16 cellular contexts compared by ENCODE assay signal in the genomic region with DNA sequence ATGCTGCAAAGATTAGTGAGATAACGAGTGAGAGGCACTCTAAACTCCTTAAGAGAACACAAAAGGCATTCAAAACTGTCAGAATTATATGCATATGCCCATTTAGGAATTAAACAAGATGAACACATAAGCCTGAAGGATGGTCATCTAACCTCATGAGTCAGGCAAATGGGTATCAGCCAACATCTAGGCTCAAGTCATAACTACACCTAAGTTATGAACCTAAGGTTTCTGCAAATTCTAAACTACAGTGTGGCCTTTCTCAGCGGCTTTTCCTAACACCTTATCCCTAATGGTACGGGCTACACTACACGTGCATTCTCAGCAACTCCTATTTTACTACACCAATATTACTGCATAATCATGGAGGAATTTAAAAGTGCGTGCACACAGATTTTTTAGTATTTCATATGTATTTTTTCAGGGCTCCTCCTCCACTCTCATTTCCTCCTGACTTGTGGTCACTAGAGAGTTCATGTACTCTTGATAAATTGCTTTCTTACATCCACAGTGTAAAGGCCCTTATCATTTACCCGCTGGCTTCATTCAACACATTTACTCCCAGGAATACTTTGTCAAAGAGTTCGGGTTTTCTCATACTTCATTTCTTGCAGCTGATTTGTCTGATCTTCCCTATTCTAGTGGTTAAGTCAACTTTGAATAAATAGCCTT.
"Had no signal": no experiment of that assay in that cellular context is flagged by ENCODE, and none has a peak within 500 bp of the region (broad histone marks: within the 10 kb centered on the region; RNA-seq: fewer than 3 reads in every experiment).

No MANE protein-coding gene starts in this region.

- H3K27ac Mint-ChIP-seq: activated CD4-positive, alpha-beta T cell treated with anti-CD3 and anti-CD28 coated beads, Interleukin-2, amount 10 ng/mL, durations not matched to agents 24 days and 14 days; activated T-helper 1 cell treated with anti-CD3 and anti-CD28 coated beads, Interleukin-12 subunit alpha, Interleukin-12 subunit beta, Interleukin-2, Interleukin-4 antibody, amounts not matched to agents 30 ng/mL and 10 ng/mL and 1 ng/mL, durations not matched to agents 14 hours and 24 hours and 36 hours; naive B cell; progenitor cell of endocrine pancreas; stimulated activated memory B cell treated with anti-CD40 and anti-IgM and Interleukin-4, amounts not matched to agents 10 μg/mL and 1 μg/mL and 100 μg/mL, for 72 hours had no signal

- H3K4me3 ChIP-seq: transverse colon had no signal

- H3K9me3 Mint-ChIP-seq: activated CD4-positive, alpha-beta T cell treated with anti-CD3 and anti-CD28 coated beads, Interleukin-2, amount 10 ng/mL, durations not matched to agents 24 days and 14 days; activated T-helper 1 cell treated with anti-CD3 and anti-CD28 coated beads, Interleukin-12 subunit alpha, Interleukin-12 subunit beta, Interleukin-2, Interleukin-4 antibody, amounts not matched to agents 30 ng/mL and 10 ng/mL and 1 ng/mL, durations not matched to agents 14 hours and 24 hours and 36 hours; stimulated activated memory B cell treated with anti-CD40 and anti-IgM and Interleukin-4, amounts not matched to agents 10 μg/mL and 1 μg/mL and 100 μg/mL, for 72 hours had no signal

- H3K27me3 ChIP-seq: neutrophil, transverse colon had no signal

- H3K27ac ChIP-seq: neutrophil, transverse colon had no signal

- H3K4me3 Mint-ChIP-seq: activated CD4-positive, alpha-beta T cell treated with anti-CD3 and anti-CD28 coated beads, Interleukin-2, amount 10 ng/mL, durations not matched to agents 24 days and 14 days; activated T-helper 1 cell treated with anti-CD3 and anti-CD28 coated beads, Interleukin-12 subunit alpha, Interleukin-12 subunit beta, Interleukin-2, Interleukin-4 antibody, amounts not matched to agents 30 ng/mL and 10 ng/mL and 1 ng/mL, durations not matched to agents 14 hours and 24 hours and 36 hours; naive B cell; stimulated activated memory B cell treated with anti-CD40 and anti-IgM and Interleukin-4, amounts not matched to agents 10 μg/mL and 1 μg/mL and 100 μg/mL, for 72 hours had no signal

- H3K27me3 Mint-ChIP-seq: activated CD4-positive, alpha-beta T cell treated with anti-CD3 and anti-CD28 coated beads, Interleukin-2, amount 10 ng/mL, durations not matched to agents 24 days and 14 days; naive B cell; progenitor cell of endocrine pancreas; stimulated activated memory B cell treated with anti-CD40 and anti-IgM and Interleukin-4, amounts not matched to agents 10 μg/mL and 1 μg/mL and 100 μg/mL, for 72 hours had no signal

- H3K36me3 Mint-ChIP-seq: naive B cell; stimulated activated memory B cell treated with anti-CD40 and anti-IgM and Interleukin-4, amounts not matched to agents 10 μg/mL and 1 μg/mL and 100 μg/mL, for 72 hours had no signal

- H3K36me3 ChIP-seq: neutrophil, transverse colon had no signal

- H3K9me3 ChIP-seq: neutrophil, transverse colon had no signal

- H3K4me1 Mint-ChIP-seq: activated CD4-positive, alpha-beta T cell treated with anti-CD3 and anti-CD28 coated beads, Interleukin-2, amount 10 ng/mL, durations not matched to agents 24 days and 14 days; naive B cell; stimulated activated memory B cell treated with anti-CD40 and anti-IgM and Interleukin-4, amounts not matched to agents 10 μg/mL and 1 μg/mL and 100 μg/mL, for 72 hours had no signal

- DNase-seq: activated CD4-positive, alpha-beta T cell treated with anti-CD3 and anti-CD28 coated beads, Interleukin-2, amount 10 ng/mL, durations not matched to agents 24 days and 14 days; activated naive CD4-positive, alpha-beta T cell; cerebellar nuclear complex; dermis blood vessel endothelial cell; erythroblast; foreskin melanocyte; head of caudate nucleus; islet precursor cell; naive B cell; right cardiac atrium; T-helper 9 cell; transverse colon had no signal

- ATAC-seq: right cardiac atrium; stimulated activated memory B cell treated with anti-CD40 and anti-IgM and Interleukin-4, amounts not matched to agents 10 μg/mL and 1 μg/mL and 100 μg/mL, for 72 hours had no signal
